8 cellular contexts compared by ENCODE assay signal in the genomic region with DNA sequence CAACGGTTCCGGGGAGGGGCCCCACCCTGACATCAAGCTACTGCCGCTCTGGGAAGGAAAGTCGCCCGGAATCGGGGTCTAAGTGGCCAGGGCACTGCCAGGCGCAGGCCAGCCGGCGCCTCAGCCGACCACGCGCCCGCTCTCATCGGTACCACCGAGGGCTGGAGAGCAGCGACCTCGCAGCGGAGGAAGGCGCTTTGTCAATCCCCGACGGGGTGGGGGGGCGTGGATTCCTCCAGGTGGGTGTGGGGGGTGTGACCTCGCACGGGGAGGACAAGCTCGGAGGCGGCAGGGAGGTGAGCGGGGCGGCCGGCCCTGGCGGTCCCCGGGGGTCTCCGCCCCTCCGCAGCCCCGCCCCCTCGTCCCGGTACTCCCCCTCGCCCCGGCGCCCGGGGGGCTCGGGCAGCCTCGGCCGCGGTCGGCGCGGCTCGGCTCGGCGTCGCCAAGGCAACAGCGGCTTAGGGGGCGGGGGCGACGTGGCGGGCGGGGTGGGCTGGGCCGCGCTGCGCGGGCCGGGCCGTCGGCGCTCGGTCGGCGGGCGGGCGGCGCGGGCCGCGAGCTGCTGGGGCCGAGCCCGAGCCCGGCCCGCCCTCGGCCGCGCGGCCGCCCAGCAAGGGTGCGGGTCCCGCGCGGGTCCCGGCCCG. TPM values are rescaled to one million over a fixed set of nuclear protein-coding genes. Genes with fewer than 3 reads are reported as not detected.
A peak's percentile ranks its signal among the peaks of the same experiment; 100 is the strongest.
DNase-seq lines count a peak whose midpoint lies in the region; ATAC-seq and TF ChIP-seq lines count a peak whose summit lies in the region.
"Had no signal": no experiment of that assay in that cellular context is flagged by ENCODE, and none has a peak within 500 bp of the region (broad histone marks: within the 10 kb centered on the region; RNA-seq: fewer than 3 reads in every experiment).

No MANE protein-coding gene starts in this region.

- H3K27me3 ChIP-seq in HUES64 (ENCODE audit: insufficient read depth, low read length) (peaks cover 11% of the 10 kb centered on the region), adipocyte (replicated peaks; ENCODE audit: control insufficient read depth, insufficient read depth, low read length) (no peaks in the 10 kb centered on the region)

- H3K9me3 ChIP-seq in HUES64 (ENCODE audit: insufficient read depth, low read depth, low read length) (no peaks in the 10 kb centered on the region), adipocyte (ENCODE audit: control insufficient read depth, low read length) (no peaks in the 10 kb centered on the region)
- H3K9me3 ChIP-seq: neutrophil had no signal

- ATAC-seq in GM18907 (IDR thresholded peaks at IDR 0.05; ENCODE audit: unreplicated experiment): peak; percentile 19

- H3K9me3 Mint-ChIP-seq in type B pancreatic cell: no peaks in the 10 kb centered on the region

- H3K36me3 ChIP-seq in HUES64 (ENCODE audit: insufficient read depth, low read length): no peaks in the 10 kb centered on the region
- no peaks in the 10 kb centered on the region for H3K36me3 ChIP-seq in adipocyte (ENCODE audit: control insufficient read depth, insufficient read depth, low read length, severe bottlenecking)
- H3K36me3 ChIP-seq: neutrophil had no signal

- H3K4me3 ChIP-seq in HUES64 (ENCODE audit: low read length): peak overlapping the region; percentile 64
- peak overlapping the region; percentile 76 for H3K4me3 ChIP-seq in adipocyte (ENCODE audit: low read length)

- H3K4me1 ChIP-seq in HUES64 (ENCODE audit: insufficient read depth, low read length): peaks cover 3% of the 10 kb centered on the region; the same call in 1 of the 2 replicates
- peaks cover 4% of the 10 kb centered on the region for H3K4me1 ChIP-seq in adipocyte (ENCODE audit: control insufficient read depth, insufficient read depth, low read length)

- no peak for TF ChIP-seq CTCF in type B pancreatic cell (conservative IDR thresholded peaks at IDR 0.05)

- peak overlapping the region; percentile 68 for H3K4me3 Mint-ChIP-seq in type B pancreatic cell

- no peak overlapping the region for H3K27ac Mint-ChIP-seq in type B pancreatic cell

- peak; percentile 73 for DNase-seq in adipocyte (ENCODE audit: low read depth)
- peak; percentile 89 for DNase-seq in iPS-NIHi7 (ENCODE audit: extremely low spot score)
- peak; percentile 81 for DNase-seq in type B pancreatic cell (ENCODE audit: extremely low spot score, unreplicated experiment)
- no peak for DNase-seq in NCI-H2107 (lab: John Stamatoyannopoulos, UW)
- no peak for DNase-seq in DMS114 treated with DMSO at 0.1 percent for 48 hours (lab: John Stamatoyannopoulos, UW; ENCODE audit: unreplicated experiment)

- no peaks in the 10 kb centered on the region for H3K27me3 Mint-ChIP-seq in type B pancreatic cell

- 2% methylated on average over 89 of the region's 89 CpGs for WGBS in HUES64

- H3K4me1 Mint-ChIP-seq in type B pancreatic cell (ENCODE audit: unreplicated experiment): peaks cover 23% of the 10 kb centered on the region

- no peaks in the 10 kb centered on the region for H3K36me3 Mint-ChIP-seq in type B pancreatic cell

- H3K9ac ChIP-seq in HUES64 (ENCODE audit: low read depth, low read length): no peak overlapping the region; the same call in 1 of the 2 replicates
- no peak overlapping the region for H3K9ac ChIP-seq in adipocyte (ENCODE audit: low read length)

- H3K27ac ChIP-seq in HUES64 (ENCODE audit: low read depth, low read length): no peak overlapping the region
- H3K27ac ChIP-seq: neutrophil had no signal

RNA-seq across cellular contexts. Expression of gene DAB2IP, which starts 47.3 kb away (rescaled TPM):
- polyA plus RNA-seq in HUES64 (2013, experiment 1 of 2): 21.6 TPM
- polyA plus RNA-seq in HUES64 (2013, experiment 2 of 2): 27.8 TPM
- 49.7 and 57.2 TPM in 2 replicates for total RNA-seq in type B pancreatic cell (ENCODE audit: low replicate concordance)

Comparison
In these comparisons a context has a peak if more than half of its experiments do, and no peak if none do; other contexts are left out.
1. DNase-seq: peak in adipocyte (single experiment), iPS-NIHi7 (single experiment) and type B pancreatic cell (single experiment); none in NCI-H2107 (single experiment) and DMS114 treated with DMSO at 0.1 percent for 48 hours (single experiment).